11 cellular contexts compared by ENCODE assay signal in genomic region chr13:98652721-98653470, GRCh38.
DNase-seq lines count a peak whose midpoint lies in the region; ATAC-seq, FAIRE-seq and TF ChIP-seq lines count a peak whose summit lies in the region.
"Had no signal": no experiment of that assay in that cellular context is flagged by ENCODE, and none has a peak within 500 bp of the region (broad histone marks: within the 10 kb centered on the region; RNA-seq: fewer than 3 reads in every experiment).

No MANE protein-coding gene starts in this region.

- H2BK20ac ChIP-seq in H1 (ENCODE audit: low read length), result no peak overlapping the region

- 58% methylated on average over 4 of the region's 4 CpGs; no CpG with 5 or more reads in 1 of the 2 experiments for WGBS in H1 (ENCODE audit: extremely low coverage in 1 of 2, insufficient coverage in 1 of 2, insufficient read length in 1 of 2, insufficient replicate concordance in 2 of 2, low coverage in 1 of 2, low lambda C conversion rate in 2 of 2, missing lambda C conversion rate in 1 of 2), 2 experiments

- no peaks in the 10 kb centered on the region for H3K36me3 Mint-ChIP-seq in CD4-positive, CD25-positive, alpha-beta regulatory T cell

- H2BK5ac ChIP-seq in H1 (ENCODE audit: low read depth, low read length), result no peak overlapping the region

- no peak overlapping the region for H3K4me2 ChIP-seq in H1 (ENCODE audit: insufficient read depth in 1 of 2, low read depth in 2 of 2, low read length in 2 of 2)

- no peak overlapping the region; the same call in 1 of the 2 replicates for H2BK15ac ChIP-seq in H1 (ENCODE audit: low read length)

- TF ChIP-seq EP300 in H1 (IDR thresholded peaks at IDR 0.05; ENCODE audit: borderline replicate concordance in 1 of 2, low read depth in 2 of 2, low read length in 2 of 2), result no peak

- H2AFZ ChIP-seq in H1 (ENCODE audit: low read length), result peak overlapping the region; percentile 95; the same call in 1 of the 2 replicates

- H3K27ac ChIP-seq in CD4-positive, CD25-positive, alpha-beta regulatory T cell (ENCODE audit: insufficient read depth, low read length, poor library complexity, severe bottlenecking), result no peak overlapping the region
- H3K27ac ChIP-seq in H1 (ENCODE audit: low read depth, low read length), result no peak overlapping the region
- H3K27ac ChIP-seq: BLaER1 treated with 17β-estradiol and CSF1 and Interleukin-3, amounts not matched to agents 10 nM and 100 nM; foreskin keratinocyte had no signal

- peak overlapping the region; percentile 40 for H3K4me3 ChIP-seq in CD4-positive, CD25-positive, alpha-beta regulatory T cell (ENCODE audit: low read depth, low read length)
- H3K4me3 ChIP-seq in H1 (ENCODE audit: extremely low read depth in 1 of 4, insufficient read depth in 2 of 4, low read depth in 3 of 4, low read length in 4 of 4), result no peak overlapping the region
- H3K4me3 ChIP-seq: BLaER1 treated with 17β-estradiol and CSF1 and Interleukin-3, amounts not matched to agents 10 nM and 100 nM had no signal

- H3K4me1 ChIP-seq in CD4-positive, CD25-positive, alpha-beta regulatory T cell (ENCODE audit: control insufficient read depth, insufficient read depth, low read length, poor library complexity, severe bottlenecking), result peaks cover 4% of the 10 kb centered on the region
- H3K4me1 ChIP-seq in H1 (replicated peaks in 1 of 4; ENCODE audit: control insufficient read depth in 3 of 4, insufficient read depth in 4 of 4, low read length in 3 of 4), result no peaks in the 10 kb centered on the region
- H3K4me1 ChIP-seq: foreskin keratinocyte had no signal

- peak overlapping the region in 1 of 3 donors; percentile 90 for H3K27ac Mint-ChIP-seq in CD4-positive, CD25-positive, alpha-beta regulatory T cell

- H4K8ac ChIP-seq in H1 (ENCODE audit: extremely low read depth, insufficient read depth, low read length), result no peak overlapping the region

- H2BK120ac ChIP-seq in H1 (replicated peaks; ENCODE audit: low read depth, low read length), result no peak overlapping the region

- H3K4me1 Mint-ChIP-seq in CD4-positive, CD25-positive, alpha-beta regulatory T cell, result peaks cover 0 to 4% (median 2%) of the 10 kb centered on the region in 4 donors

- no peak for TF ChIP-seq RAD21 in H1 (IDR thresholded peaks at IDR 0.05 in 1 of 2, conservative IDR thresholded peaks at IDR 0.05 in 1 of 2; ENCODE audit: low read depth in 2 of 2, low read length in 2 of 2)

- CTCF ChIA-PET in H1 (lab: Charles Lee; ENCODE audit: partially characterized antibody), result interaction anchor here (0.6 to 5.4 kb wide), 73 partner anchors 9 to 619 kb away, joined by 3 to 52 read pairs (median 4); no protein-coding TSS in a partner anchor

- H3K18ac ChIP-seq in H1 (ENCODE audit: extremely low read depth, low read length), result no peak overlapping the region

- H3K23ac ChIP-seq in H1 (ENCODE audit: insufficient read length), result no peak overlapping the region

- H4K20me1 ChIP-seq in H1 (replicated peaks in 1 of 2; ENCODE audit: control insufficient read depth in 1 of 2, insufficient read depth in 2 of 2, low read length in 2 of 2), result no peaks in the 10 kb centered on the region
- H4K20me1 ChIP-seq: BLaER1 treated with 17β-estradiol and CSF1 and Interleukin-3, amounts not matched to agents 10 nM and 100 nM had no signal

- H2AK5ac ChIP-seq in H1 (ENCODE audit: low read depth, low read length), result no peak overlapping the region

- H3K79me2 ChIP-seq in H1 (ENCODE audit: control insufficient read depth in 1 of 2, insufficient read depth in 2 of 2, low read length in 2 of 2), result no peaks in the 10 kb centered on the region

- H3K4ac ChIP-seq in H1 (replicated peaks; ENCODE audit: insufficient read length, low read depth, low read length), result no peak overlapping the region

- no peak overlapping the region for H3K9ac ChIP-seq in H1 (replicated peaks in 1 of 4; ENCODE audit: extremely low read depth in 1 of 4, low read depth in 3 of 4, low read length in 3 of 4)
- H3K9ac ChIP-seq: BLaER1 treated with 17β-estradiol and CSF1 and Interleukin-3, amounts not matched to agents 10 nM and 100 nM had no signal

- DNase-seq in CD4-positive, CD25-positive, alpha-beta regulatory T cell, result no peak
- no peak for DNase-seq in H1 (ENCODE audit: low read depth in 1 of 2, low spot score in 2 of 2)
- DNase-seq in stimulated activated naive CD4-positive, alpha-beta T cell (lab: John Stamatoyannopoulos, UW), result no peak
- no peak for DNase-seq in stimulated activated CD4-positive, alpha-beta T cell treated with anti-CD3 and anti-CD28 coated beads, Interleukin-4, amount 100 ng/mL, for 1 hour

- no peak overlapping the region for H4K91ac ChIP-seq in H1 (replicated peaks; ENCODE audit: insufficient read length, low read length)

- peak overlapping the region in 1 of 4 donors; percentile 65 for H3K4me3 Mint-ChIP-seq in CD4-positive, CD25-positive, alpha-beta regulatory T cell

- no peak for ATAC-seq in CD4-positive, CD25-positive, alpha-beta regulatory T cell (ENCODE audit: low read depth in 2 of 2)
- ATAC-seq in GM18909 (IDR thresholded peaks at IDR 0.05; ENCODE audit: poor library complexity, unreplicated experiment) (peak; percentile 18), HG03432 (IDR thresholded peaks at IDR 0.05; ENCODE audit: unreplicated experiment) (peak; percentile 12), GM19035 (IDR thresholded peaks at IDR 0.05; ENCODE audit: unreplicated experiment) (no peak), HG03097 (IDR thresholded peaks at IDR 0.05; ENCODE audit: low FRiP score, unreplicated experiment) (no peak)

- no peaks in the 10 kb centered on the region for H3K9me3 Mint-ChIP-seq in CD4-positive, CD25-positive, alpha-beta regulatory T cell

- no peaks in the 10 kb centered on the region for H3K36me3 ChIP-seq in CD4-positive, CD25-positive, alpha-beta regulatory T cell (ENCODE audit: control insufficient read depth, insufficient read depth, low read length)
- H3K36me3 ChIP-seq in H1 (ENCODE audit: control insufficient read depth in 2 of 4, insufficient read depth in 4 of 4, low read length in 3 of 4), result no peaks in the 10 kb centered on the region
- H3K36me3 ChIP-seq: BLaER1 treated with 17β-estradiol and CSF1 and Interleukin-3, amounts not matched to agents 10 nM and 100 nM had no signal

- no peak overlapping the region for H2BK12ac ChIP-seq in H1 (ENCODE audit: low read depth, low read length)

- peaks cover 18% of the 10 kb centered on the region for H3K27me3 Mint-ChIP-seq in CD4-positive, CD25-positive, alpha-beta regulatory T cell

- no peak overlapping the region for H4K5ac ChIP-seq in H1 (ENCODE audit: insufficient read length, low read depth, low read length)

- no peak overlapping the region for H3K56ac ChIP-seq in H1 (replicated peaks; ENCODE audit: insufficient read length, low read depth, low read length)

- no peaks in the 10 kb centered on the region for H3K79me1 ChIP-seq in H1 (ENCODE audit: low read depth, low read length)

- no peaks in the 10 kb centered on the region for H3K9me3 ChIP-seq in CD4-positive, CD25-positive, alpha-beta regulatory T cell (ENCODE audit: control insufficient read depth in 2 of 2, low read length in 2 of 2)
- H3K9me3 ChIP-seq in H1 (ENCODE audit: insufficient read depth in 2 of 2, low read depth in 1 of 2, low read length in 1 of 2), result no peaks in the 10 kb centered on the region
- H3K9me3 ChIP-seq: BLaER1 treated with 17β-estradiol and CSF1 and Interleukin-3, amounts not matched to agents 10 nM and 100 nM had no signal

- H3K14ac ChIP-seq in H1 (ENCODE audit: insufficient read length), result no peak overlapping the region

- no peak for FAIRE-seq in H1 (lab: Jason Lieb, UNC)
- FAIRE-seq: TTC549 had no signal

- POLR2A ChIA-PET in H1 (lab: Charles Lee; ENCODE audit: partially characterized antibody), result interaction anchor here (1.1 to 2.5 kb wide), 3 partner anchors 76 to 208 kb away, joined by 3 to 8 read pairs (median 4); partner anchors contain the start of gene STK24

- TF ChIP-seq POLR2A in H1 (IDR thresholded peaks at IDR 0.05; ENCODE audit: control extremely low read depth in 1 of 2, low read depth in 2 of 2, low read length in 2 of 2), result no peak

- TF ChIP-seq CTCF in H1 (IDR thresholded peaks at IDR 0.05; ENCODE audit: control extremely low read depth in 1 of 3, insufficient read depth in 1 of 3, low read depth in 1 of 3, low read length in 3 of 3), result no peak

- no peaks in the 10 kb centered on the region; the same call in 1 of the 2 replicates for H3K23me2 ChIP-seq in H1 (ENCODE audit: low read depth, low read length)

- no peaks in the 10 kb centered on the region for H3K27me3 ChIP-seq in CD4-positive, CD25-positive, alpha-beta regulatory T cell (ENCODE audit: control insufficient read depth, insufficient read depth, low read length)
- H3K27me3 ChIP-seq in H1 (replicated peaks in 1 of 4; ENCODE audit: control insufficient read depth in 3 of 4, extremely low read depth in 1 of 4, insufficient read depth in 3 of 4, low read length in 3 of 4), result no peaks in the 10 kb centered on the region; a peak in 1 of 7 replicates
- H3K27me3 ChIP-seq: BLaER1 treated with 17β-estradiol and CSF1 and Interleukin-3, amounts not matched to agents 10 nM and 100 nM; foreskin keratinocyte had no signal

TF ChIP-seq in H1, 55 proteins besides CTCF, POLR2A, EP300 and RAD21:
- TF ChIP-seq KDM1A (IDR thresholded peaks at IDR 0.05; ENCODE audit: borderline replicate concordance, low read length) (0 out of 2 replicates have a peak, but pooled peaks have one; percentile 53), RXRA (IDR thresholded peaks at IDR 0.05; ENCODE audit: insufficient read depth, low read depth, low read length) (no peak)

Comparison
In these comparisons a context has a peak if more than half of its experiments do, and no peak if none do; other contexts are left out.
1. ATAC-seq: peak in GM18909 (single experiment) and HG03432 (single experiment); none in CD4-positive, CD25-positive, alpha-beta regulatory T cell (0 of 2), GM19035 (single experiment) and HG03097 (single experiment).